ENCODE assay signal across 14 cellular contexts in genomic region chr17:39772415-39772814, GRCh38. TPM values are rescaled to one million over a fixed set of nuclear protein-coding genes. Genes with fewer than 3 reads are reported as not detected.
A peak's percentile ranks its signal among the peaks of the same experiment; 100 is the strongest.
DNase-seq lines count a peak whose midpoint lies in the region; ATAC-seq and TF ChIP-seq lines count a peak whose summit lies in the region.
"Had no signal": no experiment of that assay in that cellular context is flagged by ENCODE, and none has a peak within 500 bp of the region (broad histone marks: within the 10 kb centered on the region; RNA-seq: fewer than 3 reads in every experiment).

No MANE protein-coding gene starts in this region.

- peaks cover 96% of the 10 kb centered on the region for H3K4me1 Mint-ChIP-seq in activated naive CD4-positive, alpha-beta T cell treated with anti-CD3 and anti-CD28 coated beads, Interleukin-2, amount 50 U/mL, for 24 hours
- peaks cover 68% of the 10 kb centered on the region for H3K4me1 Mint-ChIP-seq in T-helper 17 cell
- H3K4me1 Mint-ChIP-seq in endothelial cell (ENCODE audit: unreplicated experiment), result peaks cover 8% of the 10 kb centered on the region

- peaks cover 41% of the 10 kb centered on the region for H3K36me3 Mint-ChIP-seq in activated naive CD4-positive, alpha-beta T cell treated with anti-CD3 and anti-CD28 coated beads, Interleukin-2, amount 50 U/mL, for 24 hours
- H3K36me3 Mint-ChIP-seq in T-helper 17 cell (ENCODE audit: low read depth) (peaks cover 13% of the 10 kb centered on the region), endothelial cell (ENCODE audit: low read depth, unreplicated experiment) (no peaks in the 10 kb centered on the region)

- no peaks in the 10 kb centered on the region for H3K27me3 Mint-ChIP-seq in activated naive CD4-positive, alpha-beta T cell treated with anti-CD3 and anti-CD28 coated beads, Interleukin-2, amount 50 U/mL, for 24 hours
- H3K27me3 Mint-ChIP-seq in T-helper 17 cell (no peaks in the 10 kb centered on the region), endothelial cell (ENCODE audit: unreplicated experiment) (peaks cover 2% of the 10 kb centered on the region)

- no peaks in the 10 kb centered on the region for H3K9me3 ChIP-seq in T-helper 17 cell (ENCODE audit: control insufficient read depth, low read length, poor library complexity, severe bottlenecking)
- H3K9me3 ChIP-seq: vagina had no signal

- TF ChIP-seq CTCF in endothelial cell (IDR thresholded peaks at IDR 0.05; ENCODE audit: unreplicated experiment), result no peak

- H3K27ac Mint-ChIP-seq in activated naive CD4-positive, alpha-beta T cell treated with anti-CD3 and anti-CD28 coated beads, Interleukin-2, amount 50 U/mL, for 24 hours, result peak overlapping the region; percentile 99
- H3K27ac Mint-ChIP-seq in T-helper 17 cell (peak overlapping the region; percentile 98), endothelial cell (ENCODE audit: unreplicated experiment) (no peak overlapping the region)

- ATAC-seq in T-helper 17 cell, result no peak

- H3K4me3 Mint-ChIP-seq in activated naive CD4-positive, alpha-beta T cell treated with anti-CD3 and anti-CD28 coated beads, Interleukin-2, amount 50 U/mL, for 24 hours, result peak overlapping the region; percentile 70
- H3K4me3 Mint-ChIP-seq in T-helper 17 cell (peak overlapping the region; percentile 89), endothelial cell (ENCODE audit: unreplicated experiment) (no peak overlapping the region)

- DNase-seq in activated naive CD4-positive, alpha-beta T cell (lab: John Stamatoyannopoulos, UW), result no peak
- DNase-seq in T-helper 17 cell, result no peak
- peak; percentile 15 for DNase-seq in foreskin melanocyte
- DNase-seq in kidney glomerular epithelial cell (lab: John Stamatoyannopoulos, UW), result no peak
- no peak for DNase-seq in endothelial cell (ENCODE audit: low spot score)
- no peak for DNase-seq in cerebellum (ENCODE audit: low spot score)
- no peak for DNase-seq in stimulated activated CD4-positive, alpha-beta T cell treated with anti-CD3 and anti-CD28 coated beads, Interleukin-4, amount 100 ng/mL, for 4 hours
- DNase-seq: mesenchymal stem cell; NCI-H2227 treated with DMSO at 0.1 percent for 48 hours; stimulated activated CD4-positive, alpha-beta T cell treated with anti-CD3 and anti-CD28 coated beads, Interleukin-15, amount 100 ng/mL, for 24 hours had no signal

- no peaks in the 10 kb centered on the region for H3K9me3 Mint-ChIP-seq in activated naive CD4-positive, alpha-beta T cell treated with anti-CD3 and anti-CD28 coated beads, Interleukin-2, amount 50 U/mL, for 24 hours
- no peaks in the 10 kb centered on the region for H3K9me3 Mint-ChIP-seq in endothelial cell (ENCODE audit: unreplicated experiment)

RNA-seq across cellular contexts. Expression of gene GRB7, which starts 34.7 kb away (rescaled TPM):
- total RNA-seq in T-helper 17 cell, result not detected
- total RNA-seq in endothelial cell (ENCODE audit: unreplicated experiment), result 1.3 TPM
- total RNA-seq in cerebellum, result not detected
- total RNA-seq: frontal cortex, M059J had no signal

RNA-seq across cellular contexts. Expression of gene MIEN1, which starts 42.1 kb away (rescaled TPM):
- total RNA-seq in T-helper 17 cell, result 10 to 100 TPM; 36.9 to 41.8 TPM
- total RNA-seq in endothelial cell (ENCODE audit: unreplicated experiment), result 15.5 TPM
- 8.4 TPM for total RNA-seq in cerebellum
